8 cellular contexts compared by ENCODE assay signal in the genomic region with DNA sequence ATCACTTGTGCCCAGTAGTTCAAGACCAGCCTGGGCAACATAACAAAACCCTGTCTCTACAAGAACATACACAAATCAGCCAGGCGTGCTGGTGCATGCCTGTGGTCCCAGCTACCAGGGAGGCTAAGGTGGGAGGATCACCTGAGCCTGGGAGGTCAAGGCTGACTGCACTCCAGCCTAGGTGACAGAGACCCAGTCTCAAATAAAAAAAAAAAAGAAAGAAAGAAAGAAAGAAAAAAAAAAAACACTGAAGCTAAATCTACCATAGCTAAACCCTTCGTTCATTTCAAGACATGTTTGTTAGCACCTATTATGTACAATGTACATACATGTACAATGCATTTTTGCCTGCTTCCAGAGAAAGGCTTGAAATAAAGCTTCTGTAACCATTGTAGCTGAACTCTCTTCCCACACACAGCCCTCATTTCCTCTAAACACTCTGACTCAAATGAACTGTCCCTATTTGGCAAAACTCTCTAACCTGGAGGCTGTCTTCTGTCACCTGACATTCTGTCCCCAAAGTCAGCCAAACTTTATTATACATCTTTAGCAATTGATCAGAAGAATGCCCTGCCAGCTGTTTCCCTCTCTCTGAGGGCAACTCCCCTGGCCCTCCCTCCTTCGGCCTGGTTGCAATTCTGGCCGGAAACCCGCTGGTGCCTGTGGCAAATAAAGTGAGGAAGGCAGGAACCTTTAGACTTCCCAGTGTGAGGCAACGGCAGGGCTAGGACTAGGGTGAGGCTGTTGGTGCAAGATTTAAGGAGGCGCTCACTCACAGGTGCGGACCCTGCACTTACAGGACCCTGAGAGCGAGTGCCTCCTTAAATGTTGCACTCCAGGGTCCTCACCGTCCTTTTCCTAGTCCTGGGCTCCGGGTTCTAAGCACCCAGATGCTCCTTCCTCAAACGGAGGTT. TPM values are rescaled to one million over a fixed set of nuclear protein-coding genes. Genes with fewer than 3 reads are reported as not detected.
A peak's percentile ranks its signal among the peaks of the same experiment; 100 is the strongest.
DNase-seq lines count a peak whose midpoint lies in the region; ATAC-seq and TF ChIP-seq lines count a peak whose summit lies in the region.

No MANE protein-coding gene starts in this region.

- no peaks in the 10 kb centered on the region for H3K9me2 ChIP-seq in HCT116 (ENCODE audit: insufficient read depth)

- TF ChIP-seq CTCF in HCT116 (IDR thresholded peaks at IDR 0.05 in 2 of 3, conservative IDR thresholded peaks at IDR 0.05 in 1 of 3; ENCODE audit: borderline replicate concordance in 1 of 3, insufficient read depth in 1 of 3, low read depth in 2 of 3, low read length in 2 of 3) (no peak), lower leg skin (IDR thresholded peaks at IDR 0.05) (no peak)

- H4K20me1 ChIP-seq in HCT116 (ENCODE audit: insufficient read depth): no peaks in the 10 kb centered on the region

- H3K36me3 ChIP-seq in HCT116 (ENCODE audit: control insufficient read depth in 1 of 2, insufficient read depth in 2 of 2, low read length in 2 of 2): no peaks in the 10 kb centered on the region; a peak in 1 of 4 replicates

- peak; percentile 82 for DNase-seq in CD1c-positive myeloid dendritic cell (ENCODE audit: extremely low spot score)
- peak; percentile 57 for DNase-seq in HCT116 (ENCODE audit: low read depth, low spot score)
- DNase-seq in T-cell: peak in 5 of 34 experiments; percentile 13 to 43 (median 19)
- peak; percentile 58 for DNase-seq in dermis blood vessel endothelial cell
- DNase-seq in lower leg skin (ENCODE audit: low spot score in 2 of 2): peak; percentile 69 to 94
- DNase-seq in stimulated activated effector memory CD8-positive, alpha-beta T cell treated with anti-CD3 and anti-CD28 coated beads, Interleukin-12 subunit alpha, Interleukin-12 subunit beta, amount 100 ng/mL, for 72 hours (ENCODE audit: low spot score in 2 of 2): peak in 1 of 2 donors; percentile 71

- BruUV-seq in HCT116 (replicated peaks; lab: Mats Ljungman, UMichigan): no TSS peak

- H3K27me3 Mint-ChIP-seq in T-cell: no peaks in the 10 kb centered on the region

- peaks cover 34 to 64% of the 10 kb centered on the region in 2 experiments for H3K4me1 ChIP-seq in HCT116 (ENCODE audit: control insufficient read depth in 1 of 2, insufficient read depth in 2 of 2, low read length in 2 of 2)

- no peak for TF ChIP-seq RAD21 in HCT116 (IDR thresholded peaks at IDR 0.05; ENCODE audit: low read depth)

- no peak for TF ChIP-seq POLR2A in HCT116 (IDR thresholded peaks at IDR 0.05; ENCODE audit: borderline replicate concordance, extremely low read depth, insufficient read depth, insufficient read length)
- TF ChIP-seq POLR2A in lower leg skin (IDR thresholded peaks at IDR 0.05): no peak

- RAD21 ChIA-PET in HCT116 (lab: Charles Lee; ENCODE audit: low non-redundant PET in 1 of 2, low total read pairs in 2 of 2, uncharacterized antibody in 2 of 2, unreplicated experiment in 2 of 2): interaction anchor here (0.7 to 1.5 kb wide), 2 partner anchors 78 to 243 kb away, joined by 3 to 5 read pairs; no protein-coding TSS in a partner anchor

- no peak overlapping the region for H2AFZ ChIP-seq in HCT116 (ENCODE audit: low read depth, low read length, poor library complexity, severe bottlenecking)

- H3K79me2 ChIP-seq in HCT116 (ENCODE audit: insufficient read depth, low read length): peaks cover 41% of the 10 kb centered on the region

- no peaks in the 10 kb centered on the region for H3K9me3 ChIP-seq in HCT116 (ENCODE audit: control insufficient read depth in 1 of 2, insufficient read depth in 1 of 2, low read depth in 1 of 2, low read length in 2 of 2)

- no peaks in the 10 kb centered on the region for H3K27me3 ChIP-seq in HCT116 (ENCODE audit: insufficient read depth, low read length)

- no peaks in the 10 kb centered on the region for H3K9me3 Mint-ChIP-seq in T-cell
- H3K9me3 Mint-ChIP-seq in stimulated activated effector memory CD8-positive, alpha-beta T cell treated with anti-CD3 and anti-CD28 coated beads, Interleukin-12 subunit alpha, Interleukin-12 subunit beta, amount 100 ng/mL, for 72 hours: no peaks in the 10 kb centered on the region

- H3K27ac ChIP-seq in HCT116 (ENCODE audit: low read depth, low read length): peak overlapping the region; percentile 76

- CTCF ChIA-PET in HCT116 (lab: Charles Lee): interaction anchor here (1.0 to 2.3 kb wide), 4 partner anchors 28 to 78 kb away, joined by 3 to 11 read pairs (median 4); no protein-coding TSS in a partner anchor
- CTCF ChIA-PET in T-cell (lab: Charles Lee): interaction anchor here (0.6 to 2.9 kb wide), 14 partner anchors 15 to 93 kb away, joined by 3 to 12 read pairs (median 4); no protein-coding TSS in a partner anchor

- H3K9ac ChIP-seq in HCT116 (ENCODE audit: low read length): peak overlapping the region; percentile 93

- peak overlapping the region; percentile 73 to 89 (median 74) for H3K4me3 Mint-ChIP-seq in T-cell
- peak overlapping the region; percentile 92 for H3K4me3 Mint-ChIP-seq in stimulated activated effector memory CD8-positive, alpha-beta T cell treated with anti-CD3 and anti-CD28 coated beads, Interleukin-12 subunit alpha, Interleukin-12 subunit beta, amount 100 ng/mL, for 72 hours

- H3K4me2 ChIP-seq in HCT116 (ENCODE audit: low read length): peak overlapping the region; percentile 94

- H3K4me3 ChIP-seq in HCT116 (replicated peaks in 1 of 2; ENCODE audit: low read depth in 1 of 2, low read length in 2 of 2) (peak overlapping the region; percentile 87 to 100), lower leg skin (ENCODE audit: low read depth, poor library complexity, severe bottlenecking) (peak overlapping the region; percentile 8)

- POLR2A ChIA-PET in HCT116 (lab: Charles Lee): interaction anchor here (1.1 kb wide), 1 partner anchor 86 kb away, joined by 5 read pairs; no protein-coding TSS in a partner anchor
- POLR2A ChIA-PET in T-cell (lab: Charles Lee): interaction anchor here in 1 of 2 donors (0.6 kb wide), 1 partner anchor 64 kb away, joined by 3 read pairs; no protein-coding TSS in a partner anchor

- H3K36me3 Mint-ChIP-seq in T-cell: peaks cover 3% of the 10 kb centered on the region
- H3K36me3 Mint-ChIP-seq in stimulated activated effector memory CD8-positive, alpha-beta T cell treated with anti-CD3 and anti-CD28 coated beads, Interleukin-12 subunit alpha, Interleukin-12 subunit beta, amount 100 ng/mL, for 72 hours: peaks cover 34% of the 10 kb centered on the region

- H3K27ac Mint-ChIP-seq in T-cell: peak overlapping the region; percentile 86 to 88
- H3K27ac Mint-ChIP-seq in stimulated activated effector memory CD8-positive, alpha-beta T cell treated with anti-CD3 and anti-CD28 coated beads, Interleukin-12 subunit alpha, Interleukin-12 subunit beta, amount 100 ng/mL, for 72 hours: peak overlapping the region; percentile 63

- ATAC-seq in HCT116 (peak; percentile 63), T-cell (replicated peaks in 1 of 4) (peak; percentile 59 to 72 (median 66)), HG03571 (IDR thresholded peaks at IDR 0.05; ENCODE audit: unreplicated experiment) (no peak), HG02763 (IDR thresholded peaks at IDR 0.05; ENCODE audit: unreplicated experiment) (no peak)
- ATAC-seq in stimulated activated effector memory CD8-positive, alpha-beta T cell treated with anti-CD3 and anti-CD28 coated beads, Interleukin-12 subunit alpha, Interleukin-12 subunit beta, amount 100 ng/mL, for 72 hours: peak; percentile 71

- intact Hi-C loops in HCT116 (cut with micrococcal nuclease) (no loop called here), lower leg skin (cut with DNase I; ENCODE audit: low total_unique reads) (no loop called here)

- 10 to 12% methylated on average over 12 of the region's 12 CpGs for WGBS in lower leg skin, 2 donors

- H3K4me1 Mint-ChIP-seq in T-cell: peaks cover 23 to 34% (median 28%) of the 10 kb centered on the region in 3 donors
- peaks cover 32% of the 10 kb centered on the region for H3K4me1 Mint-ChIP-seq in stimulated activated effector memory CD8-positive, alpha-beta T cell treated with anti-CD3 and anti-CD28 coated beads, Interleukin-12 subunit alpha, Interleukin-12 subunit beta, amount 100 ng/mL, for 72 hours

TF ChIP-seq in HCT116, 20 proteins besides CTCF, POLR2A, EP300 and RAD21 (continues in another document):
- TF ChIP-seq, protein P1, sequence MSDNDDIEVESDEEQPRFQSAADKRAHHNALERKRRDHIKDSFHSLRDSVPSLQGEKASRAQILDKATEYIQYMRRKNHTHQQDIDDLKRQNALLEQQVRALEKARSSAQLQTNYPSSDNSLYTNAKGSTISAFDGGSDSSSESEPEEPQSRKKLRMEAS (IDR thresholded peaks at IDR 0.05): peak; percentile 39; the same call in 1 of the 2 replicates
- no peak for TF ChIP-seq JUND (IDR thresholded peaks at IDR 0.05)
- TF ChIP-seq EGR1 (IDR thresholded peaks at IDR 0.05; ENCODE audit: low read depth): no peak
- TF ChIP-seq POLR2AphosphoS5 (IDR thresholded peaks at IDR 0.05; ENCODE audit: low read depth, low read length): peak; percentile 59

RNA-seq across cellular contexts. Expression of a gene that starts 1.8 kb away (rescaled TPM):
- total RNA-seq in HCT116 (2021; ENCODE audit: unreplicated experiment) (64.3 TPM), T-cell (10 to 100 TPM; 19.1 to 39.4 (median 34.7) TPM), dermis blood vessel endothelial cell (102 and 104 TPM in 2 replicates), lower leg skin (10 to 100 TPM; 63.4 to 79.3 (median 72.8) TPM)
- polyA plus RNA-seq in HCT116 (2012): 120 and 133 TPM in 2 replicates

RNA-seq across cellular contexts. Expression of a gene that starts 7.8 kb away (rescaled TPM):
- total RNA-seq in HCT116 (2021; ENCODE audit: unreplicated experiment): 1.9 TPM
- 1.0 and 2.0 TPM in 2 replicates for polyA plus RNA-seq in HCT116 (2012)
- 10 to 100 TPM in 1 of 5 donors, 1 to 10 TPM in 4; 3.4 to 12.7 (median 6.2) TPM for total RNA-seq in T-cell
- 0.23 TPM in 1 of 2 replicates, not detected in the other for total RNA-seq in dermis blood vessel endothelial cell
- under 1 TPM in 3 of 4 donors, not detected in 1; 0.42 to 0.94 (median 0.88) TPM for total RNA-seq in lower leg skin

RNA-seq across cellular contexts. Expression of a gene that starts 20.6 kb away (rescaled TPM):
- total RNA-seq in HCT116 (2021; ENCODE audit: unreplicated experiment) (15.5 TPM), T-cell (10 to 100 TPM; 39.4 to 61.0 (median 53.9) TPM), dermis blood vessel endothelial cell (34.2 and 49.8 TPM in 2 replicates), lower leg skin (100 to 1,000 TPM in 2 of 4 donors, 10 to 100 TPM in 2; 86.9 to 136 (median 114) TPM)
- polyA plus RNA-seq in HCT116 (2012): 12.0 and 14.3 TPM in 2 replicates

RNA-seq across cellular contexts. Expression of a gene that starts 50.1 kb away (rescaled TPM):
- total RNA-seq in HCT116 (2021; ENCODE audit: unreplicated experiment) (37.4 TPM), T-cell (10 to 100 TPM; 31.7 to 37.8 (median 35.4) TPM), dermis blood vessel endothelial cell (16.8 and 18.6 TPM in 2 replicates), lower leg skin (10 to 100 TPM; 27.9 to 37.6 (median 31.5) TPM)
- 28.7 and 35.0 TPM in 2 replicates for polyA plus RNA-seq in HCT116 (2012)

RNA-seq across cellular contexts. Expression of a gene that starts 50.4 kb away (rescaled TPM):
- total RNA-seq in HCT116 (2021; ENCODE audit: unreplicated experiment): 0.17 TPM
- polyA plus RNA-seq in HCT116 (2012): 0.12 and 0.40 TPM in 2 replicates
- 1 to 10 TPM in 3 of 5 donors, under 1 TPM in 2; 0.28 to 2.5 (median 1.5) TPM for total RNA-seq in T-cell
- total RNA-seq in dermis blood vessel endothelial cell: 0.68 and 3.7 TPM in 2 replicates
- total RNA-seq in lower leg skin: 10 to 100 TPM in 1 of 4 donors, 1 to 10 TPM in 2, under 1 TPM in 1; 0.99 to 16.4 (median 3.1) TPM

Comparison
In these comparisons a context has a peak if more than half of its experiments do, and no peak if none do; other contexts are left out.
1. ATAC-seq: peak in HCT116 (single experiment), T-cell (4 of 4) and stimulated activated effector memory CD8-positive, alpha-beta T cell treated with anti-CD3 and anti-CD28 coated beads, Interleukin-12 subunit alpha, Interleukin-12 subunit beta, amount 100 ng/mL, for 72 hours (single experiment); none in HG03571 (single experiment) and HG02763 (single experiment).